26 cellular contexts compared by ENCODE assay signal in genomic region chr5:91670565-91670964, GRCh38.
A peak's percentile ranks its signal among the peaks of the same experiment; 100 is the strongest.
DNase-seq lines count a peak whose midpoint lies in the region.
"Had no signal": no experiment of that assay in that cellular context is flagged by ENCODE, and none has a peak within 500 bp of the region (broad histone marks: within the 10 kb centered on the region; RNA-seq: fewer than 3 reads in every experiment).

No MANE protein-coding gene starts in this region.

- H3K4me1 ChIP-seq in HUES48 (ENCODE audit: control insufficient read depth, insufficient read depth, low read length) (peaks cover 14% of the 10 kb centered on the region), mesendoderm (ENCODE audit: control insufficient read depth, low read depth, low read length) (no peaks in the 10 kb centered on the region), mesenchymal stem cell (ENCODE audit: control insufficient read depth, insufficient read depth, low read depth, low read length) (no peaks in the 10 kb centered on the region)
- H3K4me1 ChIP-seq: A549, BE2C, foreskin keratinocyte, thyroid gland had no signal

- H4K8ac ChIP-seq in mesendoderm (ENCODE audit: low read depth, low read length) (no peak overlapping the region), mesenchymal stem cell (ENCODE audit: low read length) (no peak overlapping the region)

- H3K79me2 ChIP-seq in mesendoderm (ENCODE audit: control insufficient read depth, insufficient read depth, low read length): no peaks in the 10 kb centered on the region

- peak; percentile 2 for DNase-seq in NCI-H2029 treated with DMSO at 0.1 percent for 48 hours (lab: John Stamatoyannopoulos, UW)
- DNase-seq in NCI-H2029 (lab: John Stamatoyannopoulos, UW): no peak
- DNase-seq in ecto neural progenitor cell (ENCODE audit: low spot score): peak; percentile 53
- DNase-seq in mesendoderm: peak; percentile 60
- no peak for DNase-seq in mesenchymal stem cell
- DNase-seq in OCI-M2 (lab: John Stamatoyannopoulos, UW; ENCODE audit: unreplicated experiment): no peak
- no peak for DNase-seq in activated effector memory CD4-positive, alpha-beta T cell treated with anti-CD3 and anti-CD28 coated beads, Interleukin-2, amount 50 U/mL, for 16 hours
- DNase-seq: activated B cell treated with CpG ODN at 0.5 μM for 24 hours; activated CD8-positive, alpha-beta T cell treated with anti-CD3 and anti-CD28 coated beads for 36 hours; activated naive CD4-positive, alpha-beta T cell treated with anti-CD3 and anti-CD28 coated beads for 36 hours; activated T-cell treated with anti-CD3 and anti-CD28 coated beads, Interleukin-2, amount 50 U/mL, for 1 hour; BE2C; central memory CD4-positive, alpha-beta T cell; COR-L47; EL; erythroblast; foreskin keratinocyte; NCI-H526; small intestine; stimulated activated CD4-positive, alpha-beta T cell treated with anti-CD3 and anti-CD28 coated beads, Interleukin-2, amount 100 ng/mL, for 48 hours; stimulated activated naive CD4-positive, alpha-beta T cell treated with Interleukin-2 at 50 U/mL for 16 hours; T-helper 2 cell; thyroid gland had no signal

- H3K9ac ChIP-seq in HUES48 (ENCODE audit: low read depth, low read length) (no peak overlapping the region), mesendoderm (ENCODE audit: low read length) (no peak overlapping the region), mesenchymal stem cell (ENCODE audit: low read length) (no peak overlapping the region)

- no peak overlapping the region for H3K4me3 ChIP-seq in HUES48 (ENCODE audit: low read depth, low read length)
- H3K4me3 ChIP-seq in mesendoderm (ENCODE audit: low read length): no peak overlapping the region
- no peak overlapping the region for H3K4me3 ChIP-seq in mesenchymal stem cell (ENCODE audit: insufficient read depth in 1 of 2, low read depth in 1 of 2, low read length in 2 of 2)
- H3K4me3 ChIP-seq: A549, thyroid gland had no signal

- WGBS in mesendoderm (ENCODE audit: extremely low coverage, insufficient coverage, low lambda C conversion rate): no CpG with 5 or more reads among the region's 4 CpGs
- 48% methylated on average over 4 of the region's 4 CpGs for WGBS in mesenchymal stem cell

- no peak overlapping the region for H2BK12ac ChIP-seq in mesenchymal stem cell (ENCODE audit: low read length in 2 of 2)

- no peaks in the 10 kb centered on the region for H3K27me3 ChIP-seq in HUES48 (ENCODE audit: control insufficient read depth, insufficient read depth, low read length)
- H3K27me3 ChIP-seq in mesendoderm (ENCODE audit: insufficient read depth, low read length, poor library complexity): no peaks in the 10 kb centered on the region
- no peaks in the 10 kb centered on the region for H3K27me3 ChIP-seq in mesenchymal stem cell (ENCODE audit: control insufficient read depth in 1 of 2, insufficient read depth in 1 of 2, low read length in 2 of 2)
- H3K27me3 ChIP-seq: foreskin keratinocyte, thyroid gland had no signal

- H3K23ac ChIP-seq in mesendoderm (ENCODE audit: low read length) (no peak overlapping the region), mesenchymal stem cell (ENCODE audit: low read length in 2 of 2) (no peak overlapping the region)

- H3K27ac ChIP-seq in HUES48 (ENCODE audit: low read depth, low read length): peak overlapping the region; percentile 47
- no peak overlapping the region for H3K27ac ChIP-seq in mesendoderm (ENCODE audit: low read depth, low read length)
- H3K27ac ChIP-seq in mesenchymal stem cell (ENCODE audit: low read length, poor library complexity, severe bottlenecking): no peak overlapping the region
- H3K27ac ChIP-seq: A549, foreskin keratinocyte, HL-60, thyroid gland had no signal

- no peak overlapping the region for H2AK5ac ChIP-seq in mesendoderm (ENCODE audit: low read length)
- no peak overlapping the region for H2AK5ac ChIP-seq in mesenchymal stem cell (ENCODE audit: low read length, severe bottlenecking)

- H2BK120ac ChIP-seq in mesendoderm (ENCODE audit: low read depth, low read length): no peak overlapping the region
- H2BK120ac ChIP-seq in mesenchymal stem cell (ENCODE audit: low read depth, low read length): no peak overlapping the region

- H2AFZ ChIP-seq in mesenchymal stem cell (ENCODE audit: low read depth, low read length): no peak overlapping the region

- H3K9me3 ChIP-seq in HUES48 (ENCODE audit: control insufficient read depth, insufficient read depth, low read length) (no peaks in the 10 kb centered on the region), mesenchymal stem cell (ENCODE audit: control insufficient read depth, low read length) (no peaks in the 10 kb centered on the region)
- H3K9me3 ChIP-seq: A549, BE2C, thyroid gland had no signal

- H3K4ac ChIP-seq in mesendoderm (ENCODE audit: low read depth, low read length) (no peak overlapping the region), mesenchymal stem cell (ENCODE audit: low read depth in 1 of 2, low read length in 2 of 2) (no peak overlapping the region)

- no peak overlapping the region for H3K56ac ChIP-seq in mesendoderm (ENCODE audit: low read length)

- no peak overlapping the region for H3K14ac ChIP-seq in mesenchymal stem cell (ENCODE audit: low read length in 2 of 2)

- H3K4me2 ChIP-seq in mesendoderm (ENCODE audit: low read length): no peak overlapping the region
- H3K4me2 ChIP-seq in mesenchymal stem cell (ENCODE audit: low read length, poor library complexity, severe bottlenecking): no peak overlapping the region
- H3K4me2 ChIP-seq: A549 had no signal

- H4K5ac ChIP-seq in mesendoderm (ENCODE audit: low read length): no peak overlapping the region

- H3K79me1 ChIP-seq in mesendoderm (ENCODE audit: low read length) (no peaks in the 10 kb centered on the region), mesenchymal stem cell (replicated peaks; ENCODE audit: low read length, poor library complexity, severe bottlenecking) (no peaks in the 10 kb centered on the region)

- H3K18ac ChIP-seq in mesendoderm (ENCODE audit: low read length) (no peak overlapping the region), mesenchymal stem cell (ENCODE audit: low read depth in 1 of 2, low read length in 2 of 2) (no peak overlapping the region)

- no peak overlapping the region for H4K91ac ChIP-seq in mesenchymal stem cell (ENCODE audit: low read length)

- H2BK5ac ChIP-seq in mesendoderm (ENCODE audit: low read length): no peak overlapping the region
- H2BK5ac ChIP-seq in mesenchymal stem cell (ENCODE audit: low read depth, low read length, poor library complexity, severe bottlenecking): no peak overlapping the region

- H3K36me3 ChIP-seq in HUES48 (ENCODE audit: control insufficient read depth, insufficient read depth, low read length) (no peaks in the 10 kb centered on the region), mesendoderm (ENCODE audit: control insufficient read depth, insufficient read depth, low read length) (no peaks in the 10 kb centered on the region), mesenchymal stem cell (ENCODE audit: control insufficient read depth in 1 of 2, insufficient read depth in 2 of 2, low read depth in 1 of 2, low read length in 2 of 2) (no peaks in the 10 kb centered on the region)
- H3K36me3 ChIP-seq: BE2C, thyroid gland had no signal

- H2BK15ac ChIP-seq in mesendoderm (replicated peaks; ENCODE audit: low read depth) (no peak overlapping the region), mesenchymal stem cell (ENCODE audit: low read depth, poor library complexity, severe bottlenecking) (no peak overlapping the region)

Comparison
In these comparisons a context has a peak if more than half of its experiments do, and no peak if none do; other contexts are left out.
1. DNase-seq: peak in NCI-H2029 treated with DMSO at 0.1 percent for 48 hours (single experiment), ecto neural progenitor cell (single experiment) and mesendoderm (single experiment); none in NCI-H2029 (single experiment), mesenchymal stem cell (single experiment), OCI-M2 (single experiment) and activated effector memory CD4-positive, alpha-beta T cell treated with anti-CD3 and anti-CD28 coated beads, Interleukin-2, amount 50 U/mL, for 16 hours (single experiment).